ENCODE assay signal across 19 cellular contexts in genomic region chr14:32428149-32428548, GRCh38.
DNase-seq lines count a peak whose midpoint lies in the region; ATAC-seq, FAIRE-seq and TF ChIP-seq lines count a peak whose summit lies in the region.
"Had no signal": no experiment of that assay in that cellular context is flagged by ENCODE, and none has a peak within 500 bp of the region (broad histone marks: within the 10 kb centered on the region; RNA-seq: fewer than 3 reads in every experiment).

No MANE protein-coding gene starts in this region.

- H4K8ac ChIP-seq in IMR-90 (ENCODE audit: low read depth in 2 of 2, low read length in 2 of 2): no peak overlapping the region

- WGBS in IMR-90 (ENCODE audit: extremely low coverage in 2 of 2, insufficient read length in 1 of 2), 2 experiments: 24% methylated on average over 4 of the region's 5 CpGs; no CpG with 5 or more reads in 1 of the 2 experiments
- WGBS in SK-N-SH (ENCODE audit: low lambda C conversion rate): 59% methylated on average over 5 of the region's 5 CpGs
- WGBS in gastroesophageal sphincter (ENCODE audit: low coverage in 1 of 2), 2 donors: 0 to 19% methylated on average over 3 to 5 of the region's 5 CpGs

- 0 out of 2 replicates have a peak, but pooled peaks cover 6% of the 10 kb centered on the region for H3K79me2 ChIP-seq in SK-N-SH (ENCODE audit: insufficient read depth)

- CTCF ChIA-PET in IMR-90 (lab: Yijun Ruan, JAX) (interaction anchor here (0.5 kb wide), 1 partner anchor 73 kb away, joined by 6 read pairs; no protein-coding TSS in a partner anchor), SK-N-SH (lab: Yijun Ruan, JAX) (interaction anchor here (1.0 to 1.3 kb wide), 8 partner anchors 10 to 978 kb away, joined by 3 read pairs; no protein-coding TSS in a partner anchor)
- CTCF ChIA-PET in naive thymus-derived CD4-positive, alpha-beta T cell (lab: Charles Lee): no interaction called here

- H3K4me2 ChIP-seq in IMR-90 (ENCODE audit: low read depth, low read length): no peak overlapping the region
- peak overlapping the region; percentile 69; the same call in 1 of the 2 replicates for H3K4me2 ChIP-seq in SK-N-SH

- POLR2A ChIA-PET in IMR-90 (lab: Charles Lee; ENCODE audit: unreplicated experiment): no interaction called here
- POLR2A ChIA-PET in SK-N-SH (lab: Yijun Ruan, JAX): no interaction called here
- POLR2A ChIA-PET in naive thymus-derived CD4-positive, alpha-beta T cell (lab: Charles Lee): no interaction called here

- no peak overlapping the region for H2AK9ac ChIP-seq in IMR-90 (replicated peaks; ENCODE audit: low read depth, low read length, poor library complexity)

- peaks cover 0 to 1% (median 0%) of the 10 kb centered on the region in 7 donors for H3K4me1 Mint-ChIP-seq in naive thymus-derived CD4-positive, alpha-beta T cell
- no peaks in the 10 kb centered on the region for H3K4me1 Mint-ChIP-seq in T-helper 17 cell
- H3K4me1 Mint-ChIP-seq: activated CD4-positive, alpha-beta T cell treated with anti-CD3 and anti-CD28 coated beads, Interleukin-2, amount 10 ng/mL, durations not matched to agents 24 days and 14 days had no signal

- H3K4me3 ChIP-seq in IMR-90 (ENCODE audit: insufficient read depth, low read depth, low read length) (no peak overlapping the region), SK-N-SH (ENCODE audit: low read depth in 2 of 2, low read length in 1 of 2) (no peak overlapping the region), gastroesophageal sphincter (peak overlapping the region; percentile 12 to 29)
- no peak overlapping the region for H3K4me3 ChIP-seq in naive thymus-derived CD4-positive, alpha-beta T cell (ENCODE audit: low read length)

- H4K20me1 ChIP-seq in IMR-90 (ENCODE audit: insufficient read depth, low read length) (no peaks in the 10 kb centered on the region), SK-N-SH (ENCODE audit: insufficient read depth) (no peaks in the 10 kb centered on the region)

- H2AK5ac ChIP-seq in IMR-90 (ENCODE audit: low read depth, low read length): no peak overlapping the region

- peaks cover 2% of the 10 kb centered on the region; the same call in 1 of the 2 replicates for H3K4me1 ChIP-seq in IMR-90 (ENCODE audit: control insufficient read depth, insufficient read depth, low read length)
- peaks cover 21 to 35% of the 10 kb centered on the region in 2 experiments; a peak in 3 of 4 replicates for H3K4me1 ChIP-seq in SK-N-SH (ENCODE audit: control insufficient read depth in 1 of 2, insufficient read depth in 2 of 2, low read depth in 1 of 2, low read length in 1 of 2)
- peaks cover 0 to 55% (median 4%) of the 10 kb centered on the region in 3 donors for H3K4me1 ChIP-seq in gastroesophageal sphincter
- no peaks in the 10 kb centered on the region for H3K4me1 ChIP-seq in naive thymus-derived CD4-positive, alpha-beta T cell (ENCODE audit: control insufficient read depth in 2 of 2, insufficient read depth in 2 of 2, low read length in 2 of 2)

- H3K36me3 Mint-ChIP-seq in naive thymus-derived CD4-positive, alpha-beta T cell: peaks cover 0 to 5% (median 0%) of the 10 kb centered on the region in 5 donors
- H3K36me3 Mint-ChIP-seq in T-helper 17 cell (ENCODE audit: low read depth): no peaks in the 10 kb centered on the region

- TF ChIP-seq EP300 in SK-N-SH (IDR thresholded peaks at IDR 0.05; ENCODE audit: borderline replicate concordance in 1 of 2, low read depth in 1 of 2, low read length in 1 of 2) (no peak), gastroesophageal sphincter (IDR thresholded peaks at IDR 0.05) (no peak)

- H3K9ac ChIP-seq in IMR-90 (ENCODE audit: low read depth, low read length) (no peak overlapping the region), SK-N-SH (peak overlapping the region; percentile 52; the same call in 1 of the 2 replicates)

- peak; percentile 66 for ATAC-seq in IMR-90 (ENCODE audit: low read depth)
- no peak for ATAC-seq in gastroesophageal sphincter
- ATAC-seq in naive thymus-derived CD4-positive, alpha-beta T cell: no peak
- no peak for ATAC-seq in T-helper 17 cell

- H2AFZ ChIP-seq in IMR-90 (replicated peaks; ENCODE audit: low read length, poor library complexity) (no peak overlapping the region), SK-N-SH (ENCODE audit: low read depth) (peak overlapping the region; percentile 20; the same call in 1 of the 2 replicates)

- H2BK5ac ChIP-seq in IMR-90 (ENCODE audit: low read depth, low read length, poor library complexity, severe bottlenecking): no peak overlapping the region

- no peak overlapping the region for H3K14ac ChIP-seq in IMR-90 (replicated peaks; ENCODE audit: low read depth, low read length)

- no TSS peak for BruUV-seq in IMR-90 (replicated peaks; lab: Mats Ljungman, UMichigan)

- H2BK20ac ChIP-seq in IMR-90 (ENCODE audit: low read depth, low read length): no peak overlapping the region

- no peak overlapping the region for H2BK15ac ChIP-seq in IMR-90 (ENCODE audit: low read depth, low read length)

- H3K56ac ChIP-seq in IMR-90 (ENCODE audit: extremely low read depth, insufficient read depth, low read length): no peak overlapping the region

- H3K27ac Mint-ChIP-seq in naive thymus-derived CD4-positive, alpha-beta T cell: no peak overlapping the region
- H3K27ac Mint-ChIP-seq in T-helper 17 cell: no peak overlapping the region
- H3K27ac Mint-ChIP-seq: activated CD4-positive, alpha-beta T cell treated with anti-CD3 and anti-CD28 coated beads, Interleukin-2, amount 10 ng/mL, durations not matched to agents 24 days and 14 days; CD4-positive, alpha-beta T cell; nephron had no signal

- no peak overlapping the region for H3K23ac ChIP-seq in IMR-90 (ENCODE audit: low read depth, low read length)

- TF ChIP-seq POLR2A in IMR-90 (IDR thresholded peaks at IDR 0.05; ENCODE audit: low read depth, low read length) (no peak), gastroesophageal sphincter (IDR thresholded peaks at IDR 0.05) (no peak)

- H3K27me3 Mint-ChIP-seq in naive thymus-derived CD4-positive, alpha-beta T cell: peaks cover 0 to 4% (median 0%) of the 10 kb centered on the region in 5 donors
- peaks cover 15% of the 10 kb centered on the region for H3K27me3 Mint-ChIP-seq in T-helper 17 cell
- H3K27me3 Mint-ChIP-seq: activated CD4-positive, alpha-beta T cell treated with anti-CD3 and anti-CD28 coated beads, Interleukin-2, amount 10 ng/mL, durations not matched to agents 24 days and 14 days; CD4-positive, alpha-beta T cell had no signal

- no peaks in the 10 kb centered on the region for H3K79me1 ChIP-seq in IMR-90 (ENCODE audit: low read depth in 1 of 2, low read length in 2 of 2)

- in situ Hi-C loops in IMR-90 (cut with MboI; ENCODE audit: low sequenced_read_pairs): no loop called here

- no peak overlapping the region for H3K4me3 Mint-ChIP-seq in naive thymus-derived CD4-positive, alpha-beta T cell
- no peak overlapping the region for H3K4me3 Mint-ChIP-seq in T-helper 17 cell
- H3K4me3 Mint-ChIP-seq: activated CD4-positive, alpha-beta T cell treated with anti-CD3 and anti-CD28 coated beads, Interleukin-2, amount 10 ng/mL, durations not matched to agents 24 days and 14 days; CD4-positive, alpha-beta T cell; nephron had no signal

- dilution Hi-C loops in IMR-90 (cut with HindIII; ENCODE audit: low sequenced_read_pairs, unreplicated experiment): no loop called here

- H4K5ac ChIP-seq in IMR-90 (ENCODE audit: low read depth, low read length): no peak overlapping the region

- H3K9me3 ChIP-seq in IMR-90 (ENCODE audit: control insufficient read depth, insufficient read depth, low read length) (no peaks in the 10 kb centered on the region), SK-N-SH (no peaks in the 10 kb centered on the region), gastroesophageal sphincter (no peaks in the 10 kb centered on the region), T-helper 17 cell (ENCODE audit: control insufficient read depth, low read length, poor library complexity, severe bottlenecking) (no peaks in the 10 kb centered on the region)
- no peaks in the 10 kb centered on the region for H3K9me3 ChIP-seq in naive thymus-derived CD4-positive, alpha-beta T cell (ENCODE audit: control insufficient read depth in 2 of 3, low read length in 3 of 3)

- H3K27me3 ChIP-seq in IMR-90 (ENCODE audit: control insufficient read depth, insufficient read depth, low read length): no peaks in the 10 kb centered on the region
- no peaks in the 10 kb centered on the region for H3K27me3 ChIP-seq in SK-N-SH (ENCODE audit: insufficient read depth)
- H3K27me3 ChIP-seq in gastroesophageal sphincter: no peaks in the 10 kb centered on the region
- H3K27me3 ChIP-seq in naive thymus-derived CD4-positive, alpha-beta T cell (ENCODE audit: control insufficient read depth in 2 of 2, insufficient read depth in 2 of 2, low read length in 2 of 2): no peaks in the 10 kb centered on the region

- no peak overlapping the region for H3K18ac ChIP-seq in IMR-90 (ENCODE audit: low read depth, low read length)

- no peaks in the 10 kb centered on the region for H3K36me3 ChIP-seq in IMR-90 (ENCODE audit: control insufficient read depth, insufficient read depth, low read length)
- H3K36me3 ChIP-seq in SK-N-SH (replicated peaks in 1 of 2; ENCODE audit: control insufficient read depth in 1 of 2, insufficient read depth in 2 of 2, low read length in 1 of 2): no peaks in the 10 kb centered on the region
- no peaks in the 10 kb centered on the region for H3K36me3 ChIP-seq in gastroesophageal sphincter
- no peaks in the 10 kb centered on the region for H3K36me3 ChIP-seq in naive thymus-derived CD4-positive, alpha-beta T cell (ENCODE audit: control insufficient read depth in 2 of 3, insufficient read depth in 3 of 3, low read length in 3 of 3)

- H3K9me2 ChIP-seq in SK-N-SH: no peaks in the 10 kb centered on the region

- H3K9me1 ChIP-seq in IMR-90 (ENCODE audit: insufficient read depth, low read length): no peaks in the 10 kb centered on the region

- H3F3A ChIP-seq in SK-N-SH (replicated peaks; ENCODE audit: insufficient read depth): peaks cover 25% of the 10 kb centered on the region

- intact Hi-C loops in IMR-90 (cut with micrococcal nuclease): no loop called here
- intact Hi-C loops in naive thymus-derived CD4-positive, alpha-beta T cell (cut with micrococcal nuclease): no loop called here

- FAIRE-seq in RCC 7860 (lab: Jason Lieb, UNC): no peak
- FAIRE-seq: colon, endometrium, GM12892, HTR-8/SVneo had no signal

- TF ChIP-seq RAD21 in IMR-90 (IDR thresholded peaks at IDR 0.05; ENCODE audit: low read length) (no peak), SK-N-SH (IDR thresholded peaks at IDR 0.05; ENCODE audit: low read length) (no peak)

- H3K9me3 Mint-ChIP-seq in naive thymus-derived CD4-positive, alpha-beta T cell: peaks cover 0 to 7% (median 0%) of the 10 kb centered on the region in 11 donors
- H3K9me3 Mint-ChIP-seq: activated CD4-positive, alpha-beta T cell treated with anti-CD3 and anti-CD28 coated beads, Interleukin-2, amount 10 ng/mL, durations not matched to agents 24 days and 14 days; CD4-positive, alpha-beta T cell had no signal

- H3K4ac ChIP-seq in IMR-90 (ENCODE audit: low read depth, low read length): no peak overlapping the region

- H4K91ac ChIP-seq in IMR-90 (ENCODE audit: insufficient read depth, low read depth, low read length): no peak overlapping the region

- no peak overlapping the region for H2BK120ac ChIP-seq in IMR-90 (ENCODE audit: low read depth, low read length)

- DNase-seq in IMR-90 (peak; percentile 27), SK-N-SH (no peak), retina (peak; percentile 26), T1000 (lab: John Stamatoyannopoulos, UW) (no peak), RCC 7860 (ENCODE audit: low spot score) (no peak), T-helper 17 cell (no peak)
- no peak for DNase-seq in naive thymus-derived CD4-positive, alpha-beta T cell
- DNase-seq: activated CD4-positive, alpha-beta T cell treated with anti-CD3 and anti-CD28 coated beads, Interleukin-2, amount 10 ng/mL, durations not matched to agents 24 days and 14 days; activated gamma-delta T cell treated with Interleukin-2 at 50 U/mL for 16 hours; CD4-positive, alpha-beta T cell; Kasumi-1; RPMI8226; stimulated activated CD4-positive, alpha-beta T cell treated with anti-CD3 and anti-CD28 coated beads, Interleukin-4, amount 100 ng/mL, for 24 hours had no signal

- no peak overlapping the region for H3K27ac ChIP-seq in IMR-90 (ENCODE audit: insufficient read depth, low read length)
- peak overlapping the region; percentile 74 to 79 for H3K27ac ChIP-seq in SK-N-SH (ENCODE audit: low read depth in 2 of 2, low read length in 1 of 2)
- H3K27ac ChIP-seq in gastroesophageal sphincter: peak overlapping the region; percentile 59 to 84 (median 76)
- H3K27ac ChIP-seq in naive thymus-derived CD4-positive, alpha-beta T cell (ENCODE audit: low read depth, low read length): no peak overlapping the region

- no peak for TF ChIP-seq CTCF in IMR-90 (conservative IDR thresholded peaks at IDR 0.05; ENCODE audit: low read depth, low read length)
- no peak for TF ChIP-seq CTCF in SK-N-SH (IDR thresholded peaks at IDR 0.05)
- TF ChIP-seq CTCF in gastroesophageal sphincter (IDR thresholded peaks at IDR 0.05): no peak

Comparison
In these comparisons a context has a peak if more than half of its experiments do, and no peak if none do; other contexts are left out.
1. DNase-seq: peak in IMR-90 (single experiment) and retina (single experiment); none in SK-N-SH (single experiment), T1000 (single experiment), RCC 7860 (single experiment), naive thymus-derived CD4-positive, alpha-beta T cell (0 of 9) and T-helper 17 cell (0 of 3).
2. H3K27ac ChIP-seq: peak in SK-N-SH (2 of 2) and gastroesophageal sphincter (4 of 4); none in IMR-90 (single experiment) and naive thymus-derived CD4-positive, alpha-beta T cell (single experiment).
3. H3K4me3 ChIP-seq: peak in gastroesophageal sphincter (2 of 2); none in IMR-90 (single experiment), SK-N-SH (0 of 2) and naive thymus-derived CD4-positive, alpha-beta T cell (single experiment).